17 cellular contexts compared by ENCODE assay signal in the genomic region with DNA sequence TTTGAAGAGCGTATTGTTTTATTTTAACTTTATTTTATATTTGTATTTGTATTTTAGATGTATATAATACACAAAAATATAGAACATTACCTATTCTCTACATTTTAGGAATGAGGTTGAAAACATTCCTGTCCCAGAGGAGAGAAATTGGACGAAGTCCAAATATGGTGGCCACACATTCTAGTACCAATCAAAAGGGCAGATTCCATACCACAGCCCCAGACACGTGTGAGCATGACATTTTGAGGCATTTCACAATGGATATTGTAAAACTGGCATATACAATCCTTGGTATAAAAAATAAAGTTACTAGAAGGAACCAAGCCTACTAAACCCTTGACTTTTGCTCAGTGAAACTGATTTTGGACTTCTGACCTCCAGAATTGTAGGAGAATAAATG.
"Had no signal": no experiment of that assay in that cellular context is flagged by ENCODE, and none has a peak within 500 bp of the region (broad histone marks: within the 10 kb centered on the region; RNA-seq: fewer than 3 reads in every experiment).

No MANE protein-coding gene starts in this region.

- H3K27me3 Mint-ChIP-seq: activated B cell treated with CpG ODN at 0.5 μM for 24 hours; activated naive CD8-positive, alpha-beta T cell treated with anti-CD3 and anti-CD28 coated beads, Interleukin-2, amount 50 U/mL, for 24 hours; naive thymus-derived CD4-positive, alpha-beta T cell; T-helper 17 cell had no signal

- H3K27ac ChIP-seq: cardiac muscle cell, esophagus muscularis mucosa, uterus had no signal

- DNase-seq: activated B cell treated with CpG ODN at 0.5 μM for 24 hours; activated CD4-positive, alpha-beta T cell treated with anti-CD3 and anti-CD28 coated beads, Interleukin-2, amount 10 ng/mL, durations not matched to agents 24 days and 14 days; activated CD8-positive, alpha-beta memory T cell treated with anti-CD3 and anti-CD28 coated beads, Interleukin-2, amount 50 U/mL, for 48 hours; activated CD8-positive, alpha-beta T cell treated with anti-CD3 and anti-CD28 coated beads, Interleukin-2, amount 10 ng/mL, durations not matched to agents 7 days and 5 days; activated naive CD4-positive, alpha-beta T cell treated with Interleukin-2 at 50 U/mL for 16 hours; activated naive CD8-positive, alpha-beta T cell treated with anti-CD3 and anti-CD28 coated beads, Interleukin-2, amount 50 U/mL, for 24 hours; head of caudate nucleus; left cardiac atrium; naive thymus-derived CD4-positive, alpha-beta T cell; ovary; sigmoid colon; stimulated activated CD4-positive, alpha-beta T cell treated with anti-CD3 and anti-CD28 coated beads, Interleukin-1b, Interleukin-23, amount 100 ng/mL, for 48 hours; stomach; T-helper 17 cell; uterus had no signal

- H3K4me1 Mint-ChIP-seq: activated CD4-positive, alpha-beta T cell treated with anti-CD3 and anti-CD28 coated beads, Interleukin-2, amount 10 ng/mL, durations not matched to agents 24 days and 14 days; activated naive CD8-positive, alpha-beta T cell treated with anti-CD3 and anti-CD28 coated beads, Interleukin-2, amount 50 U/mL, for 24 hours; naive thymus-derived CD4-positive, alpha-beta T cell; T-helper 17 cell had no signal

- H3K4me3 Mint-ChIP-seq: activated B cell treated with CpG ODN at 0.5 μM for 24 hours; activated CD4-positive, alpha-beta T cell treated with anti-CD3 and anti-CD28 coated beads, Interleukin-2, amount 10 ng/mL, durations not matched to agents 24 days and 14 days; activated CD8-positive, alpha-beta T cell treated with anti-CD3 and anti-CD28 coated beads, Interleukin-2, amount 10 ng/mL, durations not matched to agents 7 days and 5 days; activated naive CD8-positive, alpha-beta T cell treated with anti-CD3 and anti-CD28 coated beads, Interleukin-2, amount 50 U/mL, for 24 hours; naive thymus-derived CD4-positive, alpha-beta T cell; T-helper 17 cell had no signal

- H3K36me3 ChIP-seq: cardiac muscle cell, ovary, sigmoid colon, uterus had no signal

- H3K27me3 ChIP-seq: cardiac muscle cell, esophagus muscularis mucosa, ovary, sigmoid colon, stomach, uterus had no signal

- H3K9me3 Mint-ChIP-seq: activated B cell treated with CpG ODN at 0.5 μM for 24 hours; activated CD4-positive, alpha-beta T cell treated with anti-CD3 and anti-CD28 coated beads, Interleukin-2, amount 10 ng/mL, durations not matched to agents 24 days and 14 days; activated naive CD8-positive, alpha-beta T cell treated with anti-CD3 and anti-CD28 coated beads, Interleukin-2, amount 50 U/mL, for 24 hours had no signal

- H3K4me3 ChIP-seq: cardiac muscle cell, esophagus muscularis mucosa, ovary, sigmoid colon, stomach, uterus had no signal

- ATAC-seq: activated CD8-positive, alpha-beta T cell treated with anti-CD3 and anti-CD28 coated beads, Interleukin-2, amount 10 ng/mL, durations not matched to agents 7 days and 5 days; activated naive CD8-positive, alpha-beta T cell treated with anti-CD3 and anti-CD28 coated beads, Interleukin-2, amount 50 U/mL, for 24 hours; left cardiac atrium; naive thymus-derived CD4-positive, alpha-beta T cell; T-helper 17 cell had no signal

- H3K4me1 ChIP-seq: sigmoid colon, uterus had no signal

- H3K9me3 ChIP-seq: esophagus muscularis mucosa, ovary, sigmoid colon, stomach, uterus had no signal

- H3K27ac Mint-ChIP-seq: activated B cell treated with CpG ODN at 0.5 μM for 24 hours; activated CD4-positive, alpha-beta T cell treated with anti-CD3 and anti-CD28 coated beads, Interleukin-2, amount 10 ng/mL, durations not matched to agents 24 days and 14 days; activated CD8-positive, alpha-beta T cell treated with anti-CD3 and anti-CD28 coated beads, Interleukin-2, amount 10 ng/mL, durations not matched to agents 7 days and 5 days; activated naive CD8-positive, alpha-beta T cell treated with anti-CD3 and anti-CD28 coated beads, Interleukin-2, amount 50 U/mL, for 24 hours; naive thymus-derived CD4-positive, alpha-beta T cell; T-helper 17 cell had no signal
